Comparison of ENCODE assay signal across 1 cellular context in genomic region chr9:130712564-130713285, GRCh38.
A peak's percentile ranks its signal among the peaks of the same experiment; 100 is the strongest.
TF ChIP-seq lines count a peak whose summit lies in the region.

No MANE protein-coding gene starts in this region.

TF ChIP-seq in SK-N-SH, 30 proteins besides CTCF, POLR2A, EP300 and RAD21 (continued from another document):
- TF ChIP-seq SMC3 (IDR thresholded peaks at IDR 0.05; ENCODE audit: low read depth, low read length): no peak
- TF ChIP-seq TEAD4 (IDR thresholded peaks at IDR 0.05; ENCODE audit: borderline replicate concordance, insufficient read depth): no peak
- peak; percentile 94 for TF ChIP-seq TAF1 (IDR thresholded peaks at IDR 0.05; ENCODE audit: borderline replicate concordance, low read depth, low read length)
- TF ChIP-seq FOXJ3 (CRISPR knock-in tag; IDR thresholded peaks at IDR 0.05): no peak
- TF ChIP-seq FOSL2 (IDR thresholded peaks at IDR 0.05; ENCODE audit: borderline replicate concordance, low read depth): no peak
- no peak for TF ChIP-seq EZH2phosphoT487 (IDR thresholded peaks at IDR 0.05; ENCODE audit: borderline replicate concordance, low read depth)
- no peak for TF ChIP-seq MEF2A (IDR thresholded peaks at IDR 0.05; ENCODE audit: borderline replicate concordance, low read depth)
- TF ChIP-seq RXRA (IDR thresholded peaks at IDR 0.05; ENCODE audit: borderline replicate concordance, low read depth): no peak
- no peak for TF ChIP-seq GATA2 (CRISPR knock-in tag; IDR thresholded peaks at IDR 0.05)
- peak; percentile 43 for TF ChIP-seq POLR2AphosphoS5 (IDR thresholded peaks at IDR 0.05; ENCODE audit: low read depth, low read length)
- peak; percentile 47 for TF ChIP-seq RFX5 (IDR thresholded peaks at IDR 0.05; ENCODE audit: low read length)
- TF ChIP-seq NRF1 (IDR thresholded peaks at IDR 0.05; ENCODE audit: low read depth, low read length): no peak; the same call in 1 of the 2 replicates
- no peak for TF ChIP-seq FOXM1 (IDR thresholded peaks at IDR 0.05; ENCODE audit: low read depth)
- no peak for TF ChIP-seq USF2 (IDR thresholded peaks at IDR 0.05; ENCODE audit: borderline replicate concordance, low read depth, low read length)
- TF ChIP-seq JUND (IDR thresholded peaks at IDR 0.05): no peak
- no peak for TF ChIP-seq NFIC (IDR thresholded peaks at IDR 0.05; ENCODE audit: borderline replicate concordance)
- TF ChIP-seq GABPA (IDR thresholded peaks at IDR 0.05; ENCODE audit: low read depth): peak; percentile 50
- TF ChIP-seq ELF1 (IDR thresholded peaks at IDR 0.05): 0 out of 2 replicates have a peak, but pooled peaks have one; percentile 19
- TF ChIP-seq MXI1 (IDR thresholded peaks at IDR 0.05; ENCODE audit: low read depth, low read length): peak; percentile 51; the same call in 1 of the 2 replicates
- TF ChIP-seq YY1 (IDR thresholded peaks at IDR 0.05; ENCODE audit: low read depth): peak; percentile 93
- peak; percentile 53; the same call in 1 of the 2 replicates for TF ChIP-seq SIN3A (IDR thresholded peaks at IDR 0.05; ENCODE audit: borderline replicate concordance, low read depth, low read length)
- TF ChIP-seq MAX (IDR thresholded peaks at IDR 0.05; ENCODE audit: low read depth): no peak
- TF ChIP-seq IRF3 (IDR thresholded peaks at IDR 0.05; ENCODE audit: low read depth, low read length): no peak; the same call in none of the 2 replicates
- no peak for TF ChIP-seq USF1 (IDR thresholded peaks at IDR 0.05; ENCODE audit: borderline replicate concordance, low read depth)
- peak; percentile 86 for TF ChIP-seq CHD2 (IDR thresholded peaks at IDR 0.05; ENCODE audit: low read length, partially characterized antibody)
- TF ChIP-seq PBX3 (IDR thresholded peaks at IDR 0.05): no peak; the same call in 1 of the 2 replicates
